Comparison of ENCODE assay signal across 8 cellular contexts in genomic region chr1:905811-906531, GRCh38. TPM values are rescaled to one million over a fixed set of nuclear protein-coding genes. Genes with fewer than 3 reads are reported as not detected.
DNase-seq lines count a peak whose midpoint lies in the region; TF ChIP-seq lines count a peak whose summit lies in the region.

No MANE protein-coding gene starts in this region.

- H3K9me3 Mint-ChIP-seq in CD14-positive monocyte (peaks cover 0 to 5% (median 0%) of the 10 kb centered on the region in 7 donors), HFFc6 (no peaks in the 10 kb centered on the region), neural crest cell (no peaks in the 10 kb centered on the region)

- peak; percentile 42 for DNase-seq in CD14-positive monocyte (ENCODE audit: low spot score)
- DNase-seq in HFFc6 = no peak
- peak; percentile 46 for DNase-seq in ecto neural progenitor cell (ENCODE audit: low spot score)
- DNase-seq in neural crest cell (ENCODE audit: low read depth, low spot score) = no peak
- DNase-seq in DMS114 treated with DMSO at 0.1 percent for 48 hours (lab: John Stamatoyannopoulos, UW; ENCODE audit: unreplicated experiment) = no peak
- DNase-seq in glomerular visceral epithelial cell (ENCODE audit: extremely low spot score) = no peak
- no peak for DNase-seq in dermis blood vessel endothelial cell
- DNase-seq in NCI-H2029 treated with DMSO at 0.1 percent for 48 hours (lab: John Stamatoyannopoulos, UW) = no peak

- intact Hi-C loops in CD14-positive monocyte (cut with micrococcal nuclease) = loop anchor here (2.0 to 10.0 kb wide), 2 partner anchors 59 to 69 kb away; partner anchors contain the start of genes KLHL17 (in 1 of the 2) and PLEKHN1 (in 1 of the 2)

- peaks cover 19% of the 10 kb centered on the region for H3K4me1 Mint-ChIP-seq in CD14-positive monocyte
- H3K4me1 Mint-ChIP-seq in HFFc6 (ENCODE audit: low read depth) = peaks cover 30% of the 10 kb centered on the region
- H3K4me1 Mint-ChIP-seq in neural crest cell = peaks cover 7% of the 10 kb centered on the region

- H3K27me3 Mint-ChIP-seq in CD14-positive monocyte (ENCODE audit: low read depth in 3 of 3) (peaks cover 38 to 65% (median 38%) of the 10 kb centered on the region in 3 donors), HFFc6 (ENCODE audit: insufficient read depth) (no peaks in the 10 kb centered on the region; the same call in 1 of the 2 replicates), neural crest cell (ENCODE audit: low read depth) (peaks cover 40% of the 10 kb centered on the region)

- H3K27ac Mint-ChIP-seq in CD14-positive monocyte = peak overlapping the region in 1 of 7 donors; percentile 71
- H3K27ac Mint-ChIP-seq in HFFc6 = 0 out of 2 replicates have a peak overlapping the region, but pooled peaks have one; percentile 62
- H3K27ac Mint-ChIP-seq in neural crest cell (ENCODE audit: unreplicated experiment) = no peak overlapping the region

- H3K36me3 Mint-ChIP-seq in CD14-positive monocyte (peaks cover 0 to 3% of the 10 kb centered on the region in 2 donors), HFFc6 (ENCODE audit: low read depth) (no peaks in the 10 kb centered on the region), neural crest cell (ENCODE audit: low read depth) (no peaks in the 10 kb centered on the region)

- H3K4me3 Mint-ChIP-seq in CD14-positive monocyte (peak overlapping the region in 1 of 2 donors; percentile 86), HFFc6 (peak overlapping the region; percentile 77; the same call in 1 of the 2 replicates), neural crest cell (peak overlapping the region; percentile 88)

- TF ChIP-seq CTCF in CD14-positive monocyte (IDR thresholded peaks at IDR 0.05) = no peak
- no peak for TF ChIP-seq CTCF in HFFc6 (IDR thresholded peaks at IDR 0.05)
- no peak for TF ChIP-seq CTCF in neural crest cell (conservative IDR thresholded peaks at IDR 0.05)

RNA-seq across cellular contexts. Expression of gene SAMD11, which starts 17.8 kb away (rescaled TPM):
- polyA plus RNA-seq in CD14-positive monocyte = not detected
- total RNA-seq in HFFc6 (2021; fragmentation: NEBNext Ultra II Directional; extraction: Animal tissue kit (Norgen Biotek cat#: 25700)) = 10 to 100 TPM; 20.6 to 29.3 (median 27.5) TPM
- total RNA-seq in neural crest cell (0.14 TPM in 1 of 2 replicates, not detected in the other), dermis blood vessel endothelial cell (0.19 and 0.68 TPM in 2 replicates)

RNA-seq across cellular contexts. Expression of gene NOC2L, which starts 53.1 kb away (rescaled TPM):
- 10 to 100 TPM; 34.5 to 35.8 TPM for polyA plus RNA-seq in CD14-positive monocyte
- 100 to 1,000 TPM; 112 to 142 (median 119) TPM for total RNA-seq in HFFc6 (2021; fragmentation: NEBNext Ultra II Directional; extraction: Animal tissue kit (Norgen Biotek cat#: 25700))
- total RNA-seq in neural crest cell = 95.4 and 106 TPM in 2 replicates
- total RNA-seq in dermis blood vessel endothelial cell = 70.5 and 98.0 TPM in 2 replicates

RNA-seq across cellular contexts. Expression of gene KLHL17, which starts 54.4 kb away (rescaled TPM):
- polyA plus RNA-seq in CD14-positive monocyte = under 1 TPM; 0.31 to 0.71 TPM
- total RNA-seq in HFFc6 (2021; fragmentation: NEBNext Ultra II Directional; extraction: Animal tissue kit (Norgen Biotek cat#: 25700)) = 10 to 100 TPM; 12.2 to 17.5 (median 13.2) TPM
- 41.5 and 43.9 TPM in 2 replicates for total RNA-seq in neural crest cell
- total RNA-seq in dermis blood vessel endothelial cell = 5.4 and 8.0 TPM in 2 replicates

Comparison
In these comparisons a context has a peak if more than half of its experiments do, and no peak if none do; other contexts are left out.
1. DNase-seq: peak in CD14-positive monocyte (single experiment) and ecto neural progenitor cell (single experiment); none in HFFc6 (single experiment), neural crest cell (single experiment), DMS114 treated with DMSO at 0.1 percent for 48 hours (single experiment), glomerular visceral epithelial cell (single experiment), dermis blood vessel endothelial cell (single experiment) and NCI-H2029 treated with DMSO at 0.1 percent for 48 hours (single experiment).
2. RNA of gene SAMD11, which starts 17.8 kb away (total RNA-seq): 20.6 to 29.3 TPM in HFFc6; 0.19 to 0.68 TPM in dermis blood vessel endothelial cell and 0.14 TPM in neural crest cell; every median in the first group is over 10 times any median in the second.